Comparison of ENCODE assay signal across 16 cellular contexts in genomic region chr5:73691301-73691700, GRCh38.
"Had no signal": no experiment of that assay in that cellular context is flagged by ENCODE, and none has a peak within 500 bp of the region (broad histone marks: within the 10 kb centered on the region; RNA-seq: fewer than 3 reads in every experiment).

No MANE protein-coding gene starts in this region.

- DNase-seq: activated CD4-positive, alpha-beta T cell treated with anti-CD3 and anti-CD28 coated beads for 36 hours; activated CD8-positive, alpha-beta memory T cell treated with anti-CD3 and anti-CD28 coated beads, Interleukin-2, amount 50 U/mL, for 48 hours; activated CD8-positive, alpha-beta T cell treated with anti-CD3 and anti-CD28 coated beads, Interleukin-2, amount 10 ng/mL, durations not matched to agents 7 days and 5 days; activated naive CD8-positive, alpha-beta T cell treated with anti-CD3 and anti-CD28 coated beads, Interleukin-2, amount 10 ng/mL, durations not matched to agents 7 days and 5 days; anterior cingulate cortex; cortex of kidney; effector memory CD4-positive, alpha-beta T cell; erythroblast; hypothalamus; lower lobe of right lung; naive thymus-derived CD4-positive, alpha-beta T cell; right cardiac atrium; T-cell; WERI-Rb-1 had no signal

- H3K4me3 ChIP-seq: lower lobe of right lung, tibial nerve had no signal

- H3K4me1 ChIP-seq: lower lobe of right lung had no signal

- ATAC-seq: activated CD8-positive, alpha-beta T cell treated with anti-CD3 and anti-CD28 coated beads, Interleukin-2, amount 10 ng/mL, durations not matched to agents 7 days and 5 days; lower lobe of right lung; naive thymus-derived CD4-positive, alpha-beta T cell; right cardiac atrium; T-cell had no signal

- H3K36me3 ChIP-seq: lower lobe of right lung, neutrophil, tibial nerve, WERI-Rb-1 had no signal

- H3K27me3 ChIP-seq: neutrophil, tibial nerve had no signal

- H3K9me3 ChIP-seq: lower lobe of right lung, neutrophil, tibial nerve had no signal

- H3K27ac ChIP-seq: lower lobe of right lung, neutrophil, tibial nerve, WERI-Rb-1 had no signal
